In genomic region chr1:31931241-31932225, GRCh38 we compare ENCODE assay signal across 8 cellular contexts. TPM values are rescaled to one million over a fixed set of nuclear protein-coding genes. Genes with fewer than 3 reads are reported as not detected.
DNase-seq lines count a peak whose midpoint lies in the region; ATAC-seq and TF ChIP-seq lines count a peak whose summit lies in the region.

No MANE protein-coding gene starts in this region.

- H3K9me2 ChIP-seq in DOHH2 (replicated peaks; ENCODE audit: control insufficient read depth, low read length) = no peaks in the 10 kb centered on the region

- H3K9me3 ChIP-seq in DOHH2 (ENCODE audit: control insufficient read depth, insufficient read depth, low read length) (no peaks in the 10 kb centered on the region), breast epithelium (no peaks in the 10 kb centered on the region)

- no peak overlapping the region for H3K4me3 Mint-ChIP-seq in mesothelial cell of epicardium

- H3K4me2 ChIP-seq in DOHH2 (ENCODE audit: low read length) = peak overlapping the region; percentile 90

- H3K36me3 ChIP-seq in DOHH2 (ENCODE audit: control insufficient read depth, low read length) (peaks cover 80% of the 10 kb centered on the region), breast epithelium (no peaks in the 10 kb centered on the region)

- intact Hi-C loops in breast epithelium (cut with DNase I; ENCODE audit: low total_unique reads) = no loop called here

- no peaks in the 10 kb centered on the region for H3K9me3 Mint-ChIP-seq in mesothelial cell of epicardium

- H3F3A ChIP-seq in DOHH2 (ENCODE audit: control insufficient read depth, insufficient read depth) = peaks cover 78% of the 10 kb centered on the region

- peak overlapping the region; percentile 78 for H3K27ac Mint-ChIP-seq in mesothelial cell of epicardium

- H3K4me1 Mint-ChIP-seq in mesothelial cell of epicardium = peaks cover 70% of the 10 kb centered on the region

- H4K20me1 ChIP-seq in DOHH2 (ENCODE audit: control insufficient read depth, insufficient read depth, low read depth, low read length) = peaks cover 4% of the 10 kb centered on the region; the same call in 1 of the 2 replicates

- H3K79me2 ChIP-seq in DOHH2 (ENCODE audit: control insufficient read depth, low read length) = peaks cover 100% of the 10 kb centered on the region

- H3K27ac ChIP-seq in DOHH2 (ENCODE audit: low read depth, low read length) (peak overlapping the region; percentile 87), breast epithelium (peak overlapping the region; percentile 49 to 97)

- H3K4me3 ChIP-seq in DOHH2 (ENCODE audit: low read length) = peak overlapping the region; percentile 87
- no peak overlapping the region for H3K4me3 ChIP-seq in NB4 (ENCODE audit: low read depth, low read length)
- peak overlapping the region in 1 of 3 donors; percentile 1 for H3K4me3 ChIP-seq in breast epithelium

- no peaks in the 10 kb centered on the region for H3K27me3 Mint-ChIP-seq in mesothelial cell of epicardium (ENCODE audit: low read depth)

- ATAC-seq in GM18858 (IDR thresholded peaks at IDR 0.05; ENCODE audit: unreplicated experiment) (no peak), HG03039 (IDR thresholded peaks at IDR 0.05; ENCODE audit: unreplicated experiment) (no peak)

- no peaks in the 10 kb centered on the region for H3K36me3 Mint-ChIP-seq in mesothelial cell of epicardium

- H3K4me1 ChIP-seq in DOHH2 (ENCODE audit: control insufficient read depth, low read length) (peaks cover 99% of the 10 kb centered on the region), breast epithelium (peaks cover 6 to 44% of the 10 kb centered on the region in 2 donors)

- TF ChIP-seq POLR2A in NB4 (IDR thresholded peaks at IDR 0.05; ENCODE audit: extremely low read depth, insufficient read length) (no peak), breast epithelium (IDR thresholded peaks at IDR 0.05) (no peak)

- peak; percentile 66 for DNase-seq in NB4 (ENCODE audit: low read depth)
- no peak for DNase-seq in breast epithelium (ENCODE audit: low spot score in 2 of 2)
- DNase-seq in mesothelial cell of epicardium (ENCODE audit: low spot score in 2 of 2, unreplicated experiment in 2 of 2) = no peak
- no peak for DNase-seq in NCI-H2171 treated with DMSO at 0.1 percent for 48 hours (lab: John Stamatoyannopoulos, UW)
- no peak for DNase-seq in GM19238 (ENCODE audit: insufficient read length, low spot score)

- H3K27me3 ChIP-seq in DOHH2 (ENCODE audit: control insufficient read depth, low read length) (no peaks in the 10 kb centered on the region), breast epithelium (no peaks in the 10 kb centered on the region)

- TF ChIP-seq CTCF in DOHH2 (IDR thresholded peaks at IDR 0.05; ENCODE audit: low read depth, low read length, poor library complexity, severe bottlenecking) (no peak), NB4 (IDR thresholded peaks at IDR 0.05; ENCODE audit: low read depth, low read length) (no peak), breast epithelium (IDR thresholded peaks at IDR 0.05) (no peak), mesothelial cell of epicardium (IDR thresholded peaks at IDR 0.05; ENCODE audit: unreplicated experiment) (no peak)

RNA-seq across cellular contexts. Expression of gene PTP4A2, which starts 6.6 kb away (rescaled TPM):
- 100 to 1,000 TPM; 225 to 271 (median 252) TPM for total RNA-seq in breast epithelium
- total RNA-seq in mesothelial cell of epicardium = 181 to 186 TPM (median 182 TPM) in 3 replicates
